Comparison of ENCODE assay signal across 10 cellular contexts in genomic region chr15:40266828-40267304, GRCh38. TPM values are rescaled to one million over a fixed set of nuclear protein-coding genes. Genes with fewer than 3 reads are reported as not detected.
DNase-seq lines count a peak whose midpoint lies in the region; ATAC-seq and TF ChIP-seq lines count a peak whose summit lies in the region.
"Had no signal": no experiment of that assay in that cellular context is flagged by ENCODE, and none has a peak within 500 bp of the region (broad histone marks: within the 10 kb centered on the region; RNA-seq: fewer than 3 reads in every experiment).

No MANE protein-coding gene starts in this region.

- H3F3A ChIP-seq in PC-3 (ENCODE audit: low read length, unreplicated experiment): no peaks in the 10 kb centered on the region

- peak overlapping the region; percentile 10; the same call in 1 of the 2 replicates for H3K4me3 ChIP-seq in PC-3 (ENCODE audit: low read length)

- intact Hi-C loops in PC-3 (cut with micrococcal nuclease): loop anchor here (2.0 kb wide), 2 partner anchors 14 to 50 kb away; no protein-coding TSS in a partner anchor

- H3K4me2 ChIP-seq in PC-3 (ENCODE audit: low read length): peak overlapping the region; percentile 70

- POLR2A ChIA-PET in PC-3 (lab: Charles Lee; ENCODE audit: unreplicated experiment): interaction anchor here (0.6 kb wide), 1 partner anchor 12 kb away, joined by 3 read pairs; no protein-coding TSS in a partner anchor

- DNase-seq in GM04504 (ENCODE audit: low read depth) (peak; percentile 76), PC-3 (peak; percentile 98), fibroblast of gingiva (ENCODE audit: low read depth) (peak; percentile 85), renal cortical epithelial cell (ENCODE audit: low read depth) (peak; percentile 80), NCI-H69 (lab: John Stamatoyannopoulos, UW) (no peak)
- DNase-seq in activated T-cell treated with anti-CD3 and anti-CD28 coated beads, Interleukin-2, amount 50 U/mL, for 1 hour: no peak
- DNase-seq: NCI-H748 treated with DMSO at 0.1 percent for 48 hours had no signal

- no peak for TF ChIP-seq CTCF in PC-3 (conservative IDR thresholded peaks at IDR 0.05; ENCODE audit: low read depth, low read length)

- CTCF ChIA-PET in PC-3 (lab: Charles Lee): interaction anchor here (0.6 to 1.6 kb wide), 4 partner anchors 12 to 50 kb away, joined by 3 to 14 read pairs (median 9); partner anchors contain the start of gene PAK6

- no peaks in the 10 kb centered on the region for H4K20me1 ChIP-seq in PC-3 (ENCODE audit: low read length)

- ATAC-seq in PC-3: peak; percentile 98
- no peak for ATAC-seq in HG03354 (IDR thresholded peaks at IDR 0.05; ENCODE audit: poor library complexity, severe bottlenecking, unreplicated experiment)
- no peak for ATAC-seq in GM21367 (IDR thresholded peaks at IDR 0.05; ENCODE audit: unreplicated experiment)

- H3K9me2 ChIP-seq in PC-3 (replicated peaks; ENCODE audit: low read length): no peaks in the 10 kb centered on the region

- no TSS peak for BruUV-seq in PC-3 (replicated peaks; lab: Mats Ljungman, UMichigan)

- H3K27ac ChIP-seq in PC-3 (ENCODE audit: low read length): peak overlapping the region; percentile 80

- H3K27me3 ChIP-seq in PC-3 (ENCODE audit: low read length): no peaks in the 10 kb centered on the region

- peak overlapping the region; percentile 45 for H3K9ac ChIP-seq in PC-3 (ENCODE audit: low read length)

- H3K79me2 ChIP-seq in PC-3 (ENCODE audit: low read length): no peaks in the 10 kb centered on the region

- peaks cover 3% of the 10 kb centered on the region; the same call in 1 of the 2 replicates for H3K36me3 ChIP-seq in PC-3 (ENCODE audit: low read depth, low read length)

- H2AFZ ChIP-seq in PC-3 (ENCODE audit: low read length): peak overlapping the region; percentile 14; the same call in 1 of the 2 replicates

- H3K9me3 ChIP-seq in PC-3 (ENCODE audit: low read length): no peaks in the 10 kb centered on the region

- peaks cover 21% of the 10 kb centered on the region for H3K4me1 ChIP-seq in PC-3 (ENCODE audit: insufficient read depth, low read length)

RNA-seq across cellular contexts. Expression of gene ANKRD63, which starts 16.0 kb away (rescaled TPM):
- total RNA-seq in PC-3 (2014; rRNA removed): 1.2 and 1.4 TPM in 2 replicates
- total RNA-seq in renal cortical epithelial cell: 0.05 TPM in 1 of 2 replicates, not detected in the other
- total RNA-seq: progenitor cell of endocrine pancreas had no signal

RNA-seq across cellular contexts. Expression of gene PAK6, which starts 28.0 kb away (rescaled TPM):
- total RNA-seq in PC-3 (2014; rRNA removed) (30.4 TPM in 2 replicates), renal cortical epithelial cell (3.4 and 6.1 TPM in 2 replicates)

RNA-seq across cellular contexts. Expression of gene PLCB2, which starts 40.9 kb away (rescaled TPM):
- total RNA-seq in PC-3 (2014; rRNA removed) (1.3 and 3.2 TPM in 2 replicates), renal cortical epithelial cell (0.52 TPM in 1 of 2 replicates, not detected in the other)

RNA-seq across cellular contexts. Expression of gene INAFM2, which starts 56.6 kb away (rescaled TPM):
- total RNA-seq in PC-3 (2014; rRNA removed): 22.1 and 32.1 TPM in 2 replicates
- 11.5 and 13.5 TPM in 2 replicates for total RNA-seq in renal cortical epithelial cell

Comparison
In these comparisons a context has a peak if more than half of its experiments do, and no peak if none do; other contexts are left out.
1. DNase-seq: peak in GM04504 (single experiment), PC-3 (single experiment), fibroblast of gingiva (single experiment) and renal cortical epithelial cell (single experiment); none in NCI-H69 (single experiment) and activated T-cell treated with anti-CD3 and anti-CD28 coated beads, Interleukin-2, amount 50 U/mL, for 1 hour (single experiment).